In genomic region chr3:144032531-144033234, GRCh38 we compare ENCODE assay signal across 13 cellular contexts.
DNase-seq lines count a peak whose midpoint lies in the region; ATAC-seq and FAIRE-seq lines count a peak whose summit lies in the region.
"Had no signal": no experiment of that assay in that cellular context is flagged by ENCODE, and none has a peak within 500 bp of the region (broad histone marks: within the 10 kb centered on the region; RNA-seq: fewer than 3 reads in every experiment).

No MANE protein-coding gene starts in this region.

- H3K27ac ChIP-seq in CD4-positive, alpha-beta memory T cell (ENCODE audit: low read depth, low read length), result no peak overlapping the region

- H3K27me3 ChIP-seq in CD4-positive, alpha-beta memory T cell (ENCODE audit: insufficient read depth, low read length), result no peaks in the 10 kb centered on the region
- H3K27me3 ChIP-seq: sigmoid colon had no signal

- DNase-seq in CD4-positive, alpha-beta memory T cell, result no peak
- DNase-seq in GM19239 (ENCODE audit: insufficient read length, low spot score) (no peak), T-helper 17 cell (no peak), iPS-NIHi7 (ENCODE audit: extremely low spot score) (no peak), NCI-H128 (lab: John Stamatoyannopoulos, UW; ENCODE audit: unreplicated experiment) (no peak), SIG-M5 treated with dmso at 0.1 percent for 504 hours (lab: John Stamatoyannopoulos, UW; ENCODE audit: unreplicated experiment) (no peak), OCI-M2 (lab: John Stamatoyannopoulos, UW; ENCODE audit: unreplicated experiment) (no peak)
- DNase-seq: activated T-cell treated with anti-CD3 and anti-CD28 coated beads for 4 hours; effector memory CD4-positive, alpha-beta T cell had no signal

- peak overlapping the region in 1 of 7 donors; percentile 34 for H3K27ac Mint-ChIP-seq in CD4-positive, alpha-beta memory T cell
- H3K27ac Mint-ChIP-seq in T-helper 17 cell, result no peak overlapping the region
- H3K27ac Mint-ChIP-seq: stimulated activated naive CD8-positive, alpha-beta T cell treated with anti-CD3 and anti-CD28 coated beads, Interleukin-15, Interleukin-2, amounts not matched to agents 100 ng/mL and 50 ng/mL, for 24 hours had no signal

- H3K4me1 ChIP-seq in CD4-positive, alpha-beta memory T cell (ENCODE audit: insufficient read depth, low read length), result no peaks in the 10 kb centered on the region

- CTCF ChIA-PET in CD4-positive, alpha-beta memory T cell (lab: Charles Lee; ENCODE audit: partially characterized antibody), result no interaction called here

- peak overlapping the region in 7 of 8 donors; percentile 33 to 70 (median 57) for H3K4me3 Mint-ChIP-seq in CD4-positive, alpha-beta memory T cell
- peak overlapping the region; percentile 22 for H3K4me3 Mint-ChIP-seq in T-helper 17 cell
- H3K4me3 Mint-ChIP-seq: stimulated activated naive CD8-positive, alpha-beta T cell treated with anti-CD3 and anti-CD28 coated beads, Interleukin-15, Interleukin-2, amounts not matched to agents 100 ng/mL and 50 ng/mL, for 24 hours had no signal

- H3K36me3 ChIP-seq in CD4-positive, alpha-beta memory T cell (ENCODE audit: insufficient read depth, low read length), result no peaks in the 10 kb centered on the region
- H3K36me3 ChIP-seq: sigmoid colon had no signal

- intact Hi-C loops in CD4-positive, alpha-beta memory T cell (cut with micrococcal nuclease), result no loop called here

- peak; percentile 83 for FAIRE-seq in GM19239 (lab: Jason Lieb, UNC)
- FAIRE-seq: islet of Langerhans had no signal

- no peaks in the 10 kb centered on the region for H3K9me3 ChIP-seq in CD4-positive, alpha-beta memory T cell (ENCODE audit: control insufficient read depth in 1 of 2, low read length in 2 of 2)
- H3K9me3 ChIP-seq in T-helper 17 cell (ENCODE audit: control insufficient read depth, low read length, poor library complexity, severe bottlenecking), result no peaks in the 10 kb centered on the region
- H3K9me3 ChIP-seq: sigmoid colon had no signal

- peak; percentile 73 for ATAC-seq in HG02884 (IDR thresholded peaks at IDR 0.05; ENCODE audit: unreplicated experiment)
- no peak for ATAC-seq in T-helper 17 cell

- no peak overlapping the region for H3K4me3 ChIP-seq in CD4-positive, alpha-beta memory T cell (ENCODE audit: low read length in 2 of 2)
- H3K4me3 ChIP-seq: sigmoid colon had no signal

- peaks cover 0 to 3% of the 10 kb centered on the region in 2 donors for H3K27me3 Mint-ChIP-seq in CD4-positive, alpha-beta memory T cell
- H3K27me3 Mint-ChIP-seq in T-helper 17 cell, result no peaks in the 10 kb centered on the region

- POLR2A ChIA-PET in CD4-positive, alpha-beta memory T cell (lab: Charles Lee; ENCODE audit: partially characterized antibody), result interaction anchor here (1.0 kb wide), 1 partner anchor 61 kb away, joined by 4 read pairs; the partner anchor contains the start of gene DIPK2A

- no peaks in the 10 kb centered on the region for H3K36me3 Mint-ChIP-seq in CD4-positive, alpha-beta memory T cell
- peaks cover 4% of the 10 kb centered on the region for H3K36me3 Mint-ChIP-seq in T-helper 17 cell (ENCODE audit: low read depth)

- no peaks in the 10 kb centered on the region for H3K9me3 Mint-ChIP-seq in CD4-positive, alpha-beta memory T cell
- H3K9me3 Mint-ChIP-seq: stimulated activated naive CD8-positive, alpha-beta T cell treated with anti-CD3 and anti-CD28 coated beads, Interleukin-15, Interleukin-2, amounts not matched to agents 100 ng/mL and 50 ng/mL, for 24 hours had no signal

- H3K4me1 Mint-ChIP-seq in CD4-positive, alpha-beta memory T cell, result peaks cover 2 to 6% (median 4%) of the 10 kb centered on the region in 4 donors
- H3K4me1 Mint-ChIP-seq in T-helper 17 cell, result peaks cover 9% of the 10 kb centered on the region
